1 cellular context compared by ENCODE assay signal in the genomic region with DNA sequence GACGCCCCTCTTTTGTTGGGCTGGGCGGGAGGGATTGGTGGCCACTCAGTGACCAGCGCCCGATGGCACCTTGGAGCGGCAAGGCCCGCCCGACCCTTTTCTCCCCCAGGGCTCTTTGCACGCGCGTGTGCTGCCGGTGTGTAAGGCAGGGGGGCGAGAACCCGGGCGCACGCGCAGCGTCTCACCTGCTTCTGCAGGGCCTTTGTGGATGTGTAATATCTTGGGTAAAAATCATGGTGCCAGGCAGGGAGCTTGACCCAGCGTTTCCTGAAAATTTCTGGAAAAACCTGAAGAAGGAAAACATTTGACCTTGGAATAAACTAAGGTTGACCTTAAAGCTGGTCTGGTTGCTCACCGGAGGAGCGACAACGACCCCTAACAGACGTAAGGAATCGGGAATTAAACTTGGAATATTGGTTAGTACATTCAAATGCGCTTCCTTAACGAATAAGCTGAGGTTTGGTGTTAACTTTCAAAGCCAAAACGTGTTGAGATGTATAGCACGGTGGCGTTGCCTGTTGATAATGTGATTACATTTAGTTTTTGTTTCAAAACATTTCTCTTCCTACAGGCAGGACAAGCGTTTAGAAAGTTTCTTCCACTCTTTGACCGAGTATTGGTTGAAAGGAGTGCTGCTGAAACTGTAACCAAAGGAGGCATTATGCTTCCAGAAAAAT.
TF ChIP-seq lines count a peak whose summit lies in the region.

No MANE protein-coding gene starts in this region.

TF ChIP-seq in HepG2, 621 proteins besides CTCF, POLR2A, EP300 and RAD21 (continued from another document and continues in another):
- TF ChIP-seq, protein P1, sequence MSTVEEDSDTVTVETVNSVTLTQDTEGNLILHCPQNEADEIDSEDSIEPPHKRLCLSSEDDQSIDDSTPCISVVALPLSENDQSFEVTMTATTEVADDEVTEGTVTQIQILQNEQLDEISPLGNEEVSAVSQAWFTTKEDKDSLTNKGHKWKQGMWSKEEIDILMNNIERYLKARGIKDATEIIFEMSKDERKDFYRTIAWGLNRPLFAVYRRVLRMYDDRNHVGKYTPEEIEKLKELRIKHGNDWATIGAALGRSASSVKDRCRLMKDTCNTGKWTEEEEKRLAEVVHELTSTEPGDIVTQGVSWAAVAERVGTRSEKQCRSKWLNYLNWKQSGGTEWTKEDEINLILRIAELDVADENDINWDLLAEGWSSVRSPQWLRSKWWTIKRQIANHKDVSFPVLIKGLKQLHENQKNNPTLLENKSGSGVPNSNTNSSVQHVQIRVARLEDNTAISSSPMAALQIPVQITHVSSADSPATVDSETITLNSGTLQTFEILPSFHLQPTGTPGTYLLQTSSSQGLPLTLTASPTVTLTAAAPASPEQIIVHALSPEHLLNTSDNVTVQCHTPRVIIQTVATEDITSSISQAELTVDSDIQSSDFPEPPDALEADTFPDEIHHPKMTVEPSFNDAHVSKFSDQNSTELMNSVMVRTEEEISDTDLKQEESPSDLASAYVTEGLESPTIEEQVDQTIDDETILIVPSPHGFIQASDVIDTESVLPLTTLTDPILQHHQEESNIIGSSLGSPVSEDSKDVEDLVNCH (CRISPR knock-in tag; IDR thresholded peaks at IDR 0.05): no peak
- TF ChIP-seq, protein P2, sequence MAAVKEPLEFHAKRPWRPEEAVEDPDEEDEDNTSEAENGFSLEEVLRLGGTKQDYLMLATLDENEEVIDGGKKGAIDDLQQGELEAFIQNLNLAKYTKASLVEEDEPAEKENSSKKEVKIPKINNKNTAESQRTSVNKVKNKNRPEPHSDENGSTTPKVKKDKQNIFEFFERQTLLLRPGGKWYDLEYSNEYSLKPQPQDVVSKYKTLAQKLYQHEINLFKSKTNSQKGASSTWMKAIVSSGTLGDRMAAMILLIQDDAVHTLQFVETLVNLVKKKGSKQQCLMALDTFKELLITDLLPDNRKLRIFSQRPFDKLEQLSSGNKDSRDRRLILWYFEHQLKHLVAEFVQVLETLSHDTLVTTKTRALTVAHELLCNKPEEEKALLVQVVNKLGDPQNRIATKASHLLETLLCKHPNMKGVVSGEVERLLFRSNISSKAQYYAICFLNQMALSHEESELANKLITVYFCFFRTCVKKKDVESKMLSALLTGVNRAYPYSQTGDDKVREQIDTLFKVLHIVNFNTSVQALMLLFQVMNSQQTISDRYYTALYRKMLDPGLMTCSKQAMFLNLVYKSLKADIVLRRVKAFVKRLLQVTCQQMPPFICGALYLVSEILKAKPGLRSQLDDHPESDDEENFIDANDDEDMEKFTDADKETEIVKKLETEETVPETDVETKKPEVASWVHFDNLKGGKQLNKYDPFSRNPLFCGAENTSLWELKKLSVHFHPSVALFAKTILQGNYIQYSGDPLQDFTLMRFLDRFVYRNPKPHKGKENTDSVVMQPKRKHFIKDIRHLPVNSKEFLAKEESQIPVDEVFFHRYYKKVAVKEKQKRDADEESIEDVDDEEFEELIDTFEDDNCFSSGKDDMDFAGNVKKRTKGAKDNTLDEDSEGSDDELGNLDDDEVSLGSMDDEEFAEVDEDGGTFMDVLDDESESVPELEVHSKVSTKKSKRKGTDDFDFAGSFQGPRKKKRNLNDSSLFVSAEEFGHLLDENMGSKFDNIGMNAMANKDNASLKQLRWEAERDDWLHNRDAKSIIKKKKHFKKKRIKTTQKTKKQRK (IDR thresholded peaks at IDR 0.05; ENCODE audit: low read length): no peak
- TF ChIP-seq, protein P3, sequence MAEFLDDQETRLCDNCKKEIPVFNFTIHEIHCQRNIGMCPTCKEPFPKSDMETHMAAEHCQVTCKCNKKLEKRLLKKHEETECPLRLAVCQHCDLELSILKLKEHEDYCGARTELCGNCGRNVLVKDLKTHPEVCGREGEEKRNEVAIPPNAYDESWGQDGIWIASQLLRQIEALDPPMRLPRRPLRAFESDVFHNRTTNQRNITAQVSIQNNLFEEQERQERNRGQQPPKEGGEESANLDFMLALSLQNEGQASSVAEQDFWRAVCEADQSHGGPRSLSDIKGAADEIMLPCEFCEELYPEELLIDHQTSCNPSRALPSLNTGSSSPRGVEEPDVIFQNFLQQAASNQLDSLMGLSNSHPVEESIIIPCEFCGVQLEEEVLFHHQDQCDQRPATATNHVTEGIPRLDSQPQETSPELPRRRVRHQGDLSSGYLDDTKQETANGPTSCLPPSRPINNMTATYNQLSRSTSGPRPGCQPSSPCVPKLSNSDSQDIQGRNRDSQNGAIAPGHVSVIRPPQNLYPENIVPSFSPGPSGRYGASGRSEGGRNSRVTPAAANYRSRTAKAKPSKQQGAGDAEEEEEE (CRISPR knock-in tag; IDR thresholded peaks at IDR 0.05; ENCODE audit: borderline replicate concordance): no peak
- TF ChIP-seq GTF3A (CRISPR knock-in tag; conservative IDR thresholded peaks at IDR 0.05): no peak
- TF ChIP-seq HDAC6 (IDR thresholded peaks at IDR 0.05; ENCODE audit: low read depth, low read length): no peak
- peak; percentile 31; the same call in 1 of the 2 replicates for TF ChIP-seq ZNF296 (CRISPR knock-in tag; conservative IDR thresholded peaks at IDR 0.05)
- no peak for TF ChIP-seq RBM22 (optimal IDR thresholded peaks at IDR 0.05; ENCODE audit: low read length)
- TF ChIP-seq ATF4 (CRISPR knock-in tag; IDR thresholded peaks at IDR 0.05): no peak
- TF ChIP-seq ZNF616 (CRISPR knock-in tag; IDR thresholded peaks at IDR 0.05; ENCODE audit: low read depth): no peak
- no peak for TF ChIP-seq ZNF205 (CRISPR knock-in tag; IDR thresholded peaks at IDR 0.05)
- no peak for TF ChIP-seq ZKSCAN5 (CRISPR knock-in tag; IDR thresholded peaks at IDR 0.05)
- TF ChIP-seq, protein P4, sequence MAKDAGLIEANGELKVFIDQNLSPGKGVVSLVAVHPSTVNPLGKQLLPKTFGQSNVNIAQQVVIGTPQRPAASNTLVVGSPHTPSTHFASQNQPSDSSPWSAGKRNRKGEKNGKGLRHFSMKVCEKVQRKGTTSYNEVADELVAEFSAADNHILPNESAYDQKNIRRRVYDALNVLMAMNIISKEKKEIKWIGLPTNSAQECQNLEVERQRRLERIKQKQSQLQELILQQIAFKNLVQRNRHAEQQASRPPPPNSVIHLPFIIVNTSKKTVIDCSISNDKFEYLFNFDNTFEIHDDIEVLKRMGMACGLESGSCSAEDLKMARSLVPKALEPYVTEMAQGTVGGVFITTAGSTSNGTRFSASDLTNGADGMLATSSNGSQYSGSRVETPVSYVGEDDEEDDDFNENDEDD (CRISPR knock-in tag; IDR thresholded peaks at IDR 0.05; ENCODE audit: borderline replicate concordance): no peak
- TF ChIP-seq FOSL1 (CRISPR knock-in tag; IDR thresholded peaks at IDR 0.05; ENCODE audit: borderline replicate concordance): peak; percentile 9; the same call in 1 of the 2 replicates
- TF ChIP-seq FIP1L1 (IDR thresholded peaks at IDR 0.05; ENCODE audit: borderline replicate concordance, insufficient read depth, low read depth, low read length): no peak
- TF ChIP-seq ZFAT (CRISPR knock-in tag; conservative IDR thresholded peaks at IDR 0.05): peak; percentile 65; the same call in 1 of the 2 replicates
- no peak for TF ChIP-seq HMGXB3 (CRISPR knock-in tag; IDR thresholded peaks at IDR 0.05; ENCODE audit: borderline replicate concordance)
- no peak for TF ChIP-seq JUND (CRISPR knock-in tag; IDR thresholded peaks at IDR 0.05)
- no peak for TF ChIP-seq ZNF567 (CRISPR knock-in tag; IDR thresholded peaks at IDR 0.05; ENCODE audit: borderline replicate concordance)
- TF ChIP-seq, protein P5, sequence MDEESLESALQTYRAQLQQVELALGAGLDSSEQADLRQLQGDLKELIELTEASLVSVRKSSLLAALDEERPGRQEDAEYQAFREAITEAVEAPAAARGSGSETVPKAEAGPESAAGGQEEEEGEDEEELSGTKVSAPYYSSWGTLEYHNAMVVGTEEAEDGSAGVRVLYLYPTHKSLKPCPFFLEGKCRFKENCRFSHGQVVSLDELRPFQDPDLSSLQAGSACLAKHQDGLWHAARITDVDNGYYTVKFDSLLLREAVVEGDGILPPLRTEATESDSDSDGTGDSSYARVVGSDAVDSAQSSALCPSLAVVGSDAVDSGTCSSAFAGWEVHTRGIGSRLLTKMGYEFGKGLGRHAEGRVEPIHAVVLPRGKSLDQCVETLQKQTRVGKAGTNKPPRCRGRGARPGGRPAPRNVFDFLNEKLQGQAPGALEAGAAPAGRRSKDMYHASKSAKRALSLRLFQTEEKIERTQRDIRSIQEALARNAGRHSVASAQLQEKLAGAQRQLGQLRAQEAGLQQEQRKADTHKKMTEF (CRISPR knock-in tag; IDR thresholded peaks at IDR 0.05): no peak
- TF ChIP-seq ERF (CRISPR knock-in tag; IDR thresholded peaks at IDR 0.05): no peak
- TF ChIP-seq TBP (CRISPR knock-in tag; IDR thresholded peaks at IDR 0.05): no peak
- TF ChIP-seq WIZ (CRISPR knock-in tag; IDR thresholded peaks at IDR 0.05): no peak
- TF ChIP-seq ZBTB8A (CRISPR knock-in tag; IDR thresholded peaks at IDR 0.05; ENCODE audit: borderline replicate concordance, low read depth): no peak
- no peak for TF ChIP-seq MYPOP (CRISPR knock-in tag; IDR thresholded peaks at IDR 0.05)
- 0 out of 2 replicates have a peak, but pooled peaks have one; percentile 26 for TF ChIP-seq DDIT3 (CRISPR knock-in tag; IDR thresholded peaks at IDR 0.05)
- no peak for TF ChIP-seq POLR2AphosphoS5 (IDR thresholded peaks at IDR 0.05; ENCODE audit: low read depth, low read length)
- TF ChIP-seq KDM6A (CRISPR knock-in tag; IDR thresholded peaks at IDR 0.05; ENCODE audit: low read depth): no peak
- no peak for TF ChIP-seq KAT8 (CRISPR knock-in tag; IDR thresholded peaks at IDR 0.05)
- no peak for TF ChIP-seq IRF2 (CRISPR knock-in tag; IDR thresholded peaks at IDR 0.05)
- TF ChIP-seq ZNF572 (CRISPR knock-in tag; IDR thresholded peaks at IDR 0.05): no peak
- TF ChIP-seq ZIK1 (CRISPR knock-in tag; IDR thresholded peaks at IDR 0.05; ENCODE audit: borderline replicate concordance, low read depth): no peak
- peak; percentile 36 for TF ChIP-seq TAF15 (IDR thresholded peaks at IDR 0.05; ENCODE audit: low read depth, low read length, poor library complexity, severe bottlenecking)
- no peak for TF ChIP-seq SCMH1 (CRISPR knock-in tag; IDR thresholded peaks at IDR 0.05; ENCODE audit: borderline replicate concordance)
- TF ChIP-seq, protein P6, sequence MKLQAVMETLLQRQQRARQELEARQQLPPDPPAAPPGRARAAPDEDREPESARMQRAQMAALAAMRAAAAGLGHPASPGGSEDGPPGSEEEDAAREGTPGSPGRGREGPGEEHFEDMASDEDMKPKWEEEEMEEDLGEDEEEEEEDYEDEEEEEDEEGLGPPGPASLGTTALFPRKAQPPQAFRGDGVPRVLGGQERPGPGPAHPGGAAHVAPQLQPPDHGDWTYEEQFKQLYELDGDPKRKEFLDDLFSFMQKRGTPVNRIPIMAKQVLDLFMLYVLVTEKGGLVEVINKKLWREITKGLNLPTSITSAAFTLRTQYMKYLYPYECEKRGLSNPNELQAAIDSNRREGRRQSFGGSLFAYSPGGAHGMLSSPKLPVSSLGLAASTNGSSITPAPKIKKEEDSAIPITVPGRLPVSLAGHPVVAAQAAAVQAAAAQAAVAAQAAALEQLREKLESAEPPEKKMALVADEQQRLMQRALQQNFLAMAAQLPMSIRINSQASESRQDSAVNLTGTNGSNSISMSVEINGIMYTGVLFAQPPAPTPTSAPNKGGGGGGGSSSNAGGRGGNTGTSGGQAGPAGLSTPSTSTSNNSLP (IDR thresholded peaks at IDR 0.05; ENCODE audit: low read depth, low read length): no peak
- TF ChIP-seq, protein P7, sequence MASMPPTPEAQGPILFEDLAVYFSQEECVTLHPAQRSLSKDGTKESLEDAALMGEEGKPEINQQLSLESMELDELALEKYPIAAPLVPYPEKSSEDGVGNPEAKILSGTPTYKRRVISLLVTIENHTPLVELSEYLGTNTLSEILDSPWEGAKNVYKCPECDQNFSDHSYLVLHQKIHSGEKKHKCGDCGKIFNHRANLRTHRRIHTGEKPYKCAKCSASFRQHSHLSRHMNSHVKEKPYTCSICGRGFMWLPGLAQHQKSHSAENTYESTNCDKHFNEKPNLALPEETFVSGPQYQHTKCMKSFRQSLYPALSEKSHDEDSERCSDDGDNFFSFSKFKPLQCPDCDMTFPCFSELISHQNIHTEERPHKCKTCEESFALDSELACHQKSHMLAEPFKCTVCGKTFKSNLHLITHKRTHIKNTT (CRISPR knock-in tag; IDR thresholded peaks at IDR 0.05): no peak
- TF ChIP-seq HOXA7 (CRISPR knock-in tag; IDR thresholded peaks at IDR 0.05): no peak
